1 cellular context compared by ENCODE assay signal in the genomic region with DNA sequence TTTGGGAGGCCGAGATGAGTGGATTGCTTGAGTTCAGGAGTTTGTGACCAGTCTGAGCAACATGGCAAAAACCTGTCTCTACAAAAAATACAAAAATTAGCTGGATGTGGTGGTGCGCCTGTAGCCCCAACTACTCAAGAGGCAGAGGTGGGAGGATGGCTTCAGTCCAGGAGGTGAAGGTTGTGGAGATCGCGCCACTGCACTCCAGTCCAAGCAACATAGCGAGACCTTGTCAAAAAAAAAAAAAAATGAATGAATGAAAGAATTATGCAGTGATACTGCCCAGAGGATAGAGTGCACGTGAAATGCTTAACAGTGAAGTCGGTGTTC.
TF ChIP-seq lines count a peak whose summit lies in the region.

No MANE protein-coding gene starts in this region.

TF ChIP-seq in endothelial cell of umbilical vein, 7 proteins besides CTCF, POLR2A, EP300 and RAD21:
- TF ChIP-seq JUN (IDR thresholded peaks at IDR 0.05; ENCODE audit: borderline replicate concordance, insufficient read depth, insufficient read length, low read depth) (no peak), EZH2 (IDR thresholded peaks at IDR 0.05; ENCODE audit: borderline replicate concordance, low read depth, low read length, severe bottlenecking) (no peak), MYC (IDR thresholded peaks at IDR 0.05; ENCODE audit: low read depth, low read length) (no peak), POLR2AphosphoS5 (IDR thresholded peaks at IDR 0.05; ENCODE audit: insufficient read depth, low read depth, low read length) (no peak), GATA2 (IDR thresholded peaks at IDR 0.05; ENCODE audit: insufficient read depth, insufficient read length, low read depth, low read length) (no peak), FOS (IDR thresholded peaks at IDR 0.05; ENCODE audit: borderline replicate concordance, insufficient read depth, low read length) (no peak)
- TF ChIP-seq, protein P1, sequence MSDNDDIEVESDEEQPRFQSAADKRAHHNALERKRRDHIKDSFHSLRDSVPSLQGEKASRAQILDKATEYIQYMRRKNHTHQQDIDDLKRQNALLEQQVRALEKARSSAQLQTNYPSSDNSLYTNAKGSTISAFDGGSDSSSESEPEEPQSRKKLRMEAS (IDR thresholded peaks at IDR 0.05; ENCODE audit: insufficient read depth, insufficient read length): no peak
